Comparison of ENCODE assay signal across 1 cellular context in the genomic region with DNA sequence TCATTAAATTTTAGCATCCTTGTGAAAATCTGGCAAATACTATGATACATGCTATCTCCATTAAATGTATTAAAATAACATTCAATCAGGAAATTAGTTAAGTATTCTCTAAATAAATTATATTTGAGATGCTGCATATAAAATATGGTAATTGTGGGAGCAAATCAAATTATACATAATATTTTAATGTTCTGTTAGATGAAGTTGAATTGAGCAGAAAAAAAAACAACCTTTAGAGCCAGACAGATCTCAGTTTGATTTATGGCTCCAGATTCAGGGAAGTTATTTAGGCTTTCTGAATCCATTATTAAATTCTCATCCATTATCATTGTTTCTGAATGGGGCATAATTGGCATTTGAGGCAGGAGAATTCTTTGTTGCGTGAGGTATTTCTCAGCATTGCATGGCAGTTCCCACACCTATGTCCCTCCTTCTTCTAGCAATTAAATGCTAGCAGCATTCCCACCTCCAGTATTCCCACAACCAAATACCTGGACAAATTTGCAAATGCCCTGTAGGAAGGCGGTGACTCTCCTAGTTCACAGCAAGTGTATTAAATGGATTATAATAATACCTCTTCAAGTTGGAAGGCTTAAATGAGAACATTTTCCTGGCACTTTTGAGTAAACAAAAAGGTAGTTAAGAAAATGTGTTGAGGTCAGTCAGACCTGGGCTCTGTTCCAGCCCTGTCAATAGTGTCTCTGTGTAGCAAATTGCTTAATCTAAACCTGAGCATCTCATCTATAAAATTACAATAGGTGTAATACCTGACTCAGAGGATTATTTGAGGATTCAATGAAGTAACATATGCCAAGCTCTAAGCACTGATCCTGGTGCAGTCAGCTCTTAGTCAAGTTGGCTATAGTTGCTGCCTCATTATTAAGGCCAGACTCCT.
TF ChIP-seq lines count a peak whose summit lies in the region.

No MANE protein-coding gene starts in this region.

TF ChIP-seq in HCT116, 20 proteins besides CTCF, POLR2A, EP300 and RAD21 (continued from another document):
- no peak for TF ChIP-seq POLR2AphosphoS5 (IDR thresholded peaks at IDR 0.05; ENCODE audit: low read depth, low read length)
- no peak for TF ChIP-seq CBX3 (IDR thresholded peaks at IDR 0.05; ENCODE audit: low read depth)
- no peak for TF ChIP-seq SRF (IDR thresholded peaks at IDR 0.05; ENCODE audit: low read depth)
- no peak for TF ChIP-seq ATF3 (IDR thresholded peaks at IDR 0.05)
